ENCODE assay signal across 9 cellular contexts in the genomic region with DNA sequence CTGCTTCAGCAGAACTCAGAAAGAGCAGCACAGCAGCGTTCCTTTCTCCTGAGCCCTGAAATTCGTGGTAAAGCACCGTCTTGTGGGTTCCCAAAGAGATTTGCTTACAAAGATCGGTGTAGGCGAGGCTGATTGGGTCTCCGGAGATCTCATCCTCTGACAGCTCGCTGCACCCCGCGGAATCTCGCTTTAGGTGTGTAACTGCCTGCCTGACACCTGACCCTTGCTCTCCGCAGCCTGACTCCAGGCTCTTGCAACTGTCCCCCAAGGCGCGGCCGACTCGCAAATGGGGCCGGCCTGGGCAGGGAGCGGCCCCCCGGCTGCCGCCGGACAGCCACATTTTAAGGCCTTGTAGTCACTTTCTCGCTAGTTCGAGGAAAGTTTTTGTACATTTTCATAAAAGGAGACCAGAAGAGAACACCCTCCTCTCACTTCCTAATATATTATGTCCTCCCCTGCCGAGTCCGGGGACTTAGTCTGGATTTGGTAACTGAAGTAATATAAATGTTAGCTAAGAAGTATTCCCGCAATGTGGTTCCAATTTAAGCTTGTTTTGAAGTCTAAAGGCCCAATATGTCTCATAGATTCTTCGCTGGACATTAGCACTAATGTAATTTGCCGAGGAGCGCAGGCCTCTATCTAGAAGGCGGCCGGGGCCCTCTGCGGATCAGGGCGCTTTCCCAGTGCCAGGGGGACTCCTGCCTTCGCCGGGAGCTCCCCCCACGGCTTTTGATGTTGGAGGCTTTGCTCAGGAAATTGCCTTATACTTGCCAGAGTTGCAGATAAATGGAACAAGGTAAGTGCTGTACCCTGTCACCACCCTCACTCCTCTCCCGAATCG.
DNase-seq lines count a peak whose midpoint lies in the region; ATAC-seq and TF ChIP-seq lines count a peak whose summit lies in the region.
"Had no signal": no experiment of that assay in that cellular context is flagged by ENCODE, and none has a peak within 500 bp of the region (broad histone marks: within the 10 kb centered on the region; RNA-seq: fewer than 3 reads in every experiment).

No MANE protein-coding gene starts in this region.

- peak overlapping the region; percentile 83 for H3K4me2 ChIP-seq in osteoblast (ENCODE audit: insufficient read depth, low read length)

- ATAC-seq in heart right ventricle (peak in 4 of 8 donors; percentile 9 to 39 (median 16)), HG03439 (IDR thresholded peaks at IDR 0.05; ENCODE audit: unreplicated experiment) (no peak), GM19395 (IDR thresholded peaks at IDR 0.05; ENCODE audit: unreplicated experiment) (no peak)

- peak overlapping the region; percentile 93 for H2AFZ ChIP-seq in osteoblast (ENCODE audit: low read length)

- no peaks in the 10 kb centered on the region for H3K79me2 ChIP-seq in osteoblast (ENCODE audit: insufficient read depth, low read length)

- peak; percentile 12 for DNase-seq in stimulated activated CD4-positive, alpha-beta T cell treated with anti-CD3 and anti-CD28 coated beads, Interleukin-15, amount 100 ng/mL, for 24 hours
- DNase-seq in stimulated activated CD4-positive, alpha-beta T cell treated with anti-CD3 and anti-CD28 coated beads, Interleukin-12 subunit alpha, Interleukin-12 subunit beta, amount 100 ng/mL, for 4 hours: no peak
- DNase-seq in heart right ventricle (peak in 1 of 2 donors; percentile 6), osteoblast (ENCODE audit: insufficient read length, low spot score, missing footprints) (peak; percentile 36), AML-193 (lab: John Stamatoyannopoulos, UW) (no peak), NCI-H1436 (lab: John Stamatoyannopoulos, UW) (no peak)

- intact Hi-C loops in heart right ventricle (cut with DNase I): loop anchor here in 1 of 10 donors (10.0 kb wide), 1 partner anchor 105 kb away; no protein-coding TSS in a partner anchor

- H3K27ac ChIP-seq in heart right ventricle: peak overlapping the region in 4 of 10 donors; percentile 37 to 47 (median 41)
- H3K27ac ChIP-seq in osteoblast (ENCODE audit: low read depth, low read length): no peak overlapping the region
- H3K27ac ChIP-seq: SJSA1 had no signal

- H3K36me3 ChIP-seq in heart right ventricle: no peaks in the 10 kb centered on the region
- H3K36me3 ChIP-seq in osteoblast (ENCODE audit: insufficient read depth, low read length): no peaks in the 10 kb centered on the region
- H3K36me3 ChIP-seq: SJSA1 had no signal

- H3K9me3 ChIP-seq in heart right ventricle: no peaks in the 10 kb centered on the region
- H3K9me3 ChIP-seq in osteoblast (ENCODE audit: low read depth, low read length): no peaks in the 10 kb centered on the region
- H3K9me3 ChIP-seq: SJSA1 had no signal

- H3K4me3 ChIP-seq in heart right ventricle: peak overlapping the region in 9 of 10 donors; percentile 19 to 48 (median 27)
- peak overlapping the region; percentile 68 for H3K4me3 ChIP-seq in osteoblast (ENCODE audit: insufficient read depth, low read length)
- H3K4me3 ChIP-seq: SJSA1 had no signal

- H3K27me3 ChIP-seq in heart right ventricle (peaks cover 0 to 69% (median 51%) of the 10 kb centered on the region in 7 donors), osteoblast (ENCODE audit: insufficient read depth, low read length) (peaks cover 10% of the 10 kb centered on the region)
- H3K27me3 ChIP-seq: SJSA1 had no signal

- no peaks in the 10 kb centered on the region for H4K20me1 ChIP-seq in osteoblast (ENCODE audit: insufficient read depth, low read length)

- TF ChIP-seq CTCF in heart right ventricle (IDR thresholded peaks at IDR 0.05) (no peak), osteoblast (IDR thresholded peaks at IDR 0.05; ENCODE audit: extremely low read depth, low read depth, low read length) (no peak)

- 35 to 36% methylated on average over 37 of the region's 37 CpGs for WGBS in heart right ventricle, 2 donors

- H3K4me1 ChIP-seq in heart right ventricle (peaks cover 0 to 16% (median 8%) of the 10 kb centered on the region in 9 donors), osteoblast (ENCODE audit: insufficient read depth, low read length) (peaks cover 5% of the 10 kb centered on the region)
- H3K4me1 ChIP-seq: SJSA1 had no signal

Comparison
In these comparisons a context has a peak if more than half of its experiments do, and no peak if none do; other contexts are left out.
1. DNase-seq: peak in stimulated activated CD4-positive, alpha-beta T cell treated with anti-CD3 and anti-CD28 coated beads, Interleukin-15, amount 100 ng/mL, for 24 hours (single experiment) and osteoblast (single experiment); none in stimulated activated CD4-positive, alpha-beta T cell treated with anti-CD3 and anti-CD28 coated beads, Interleukin-12 subunit alpha, Interleukin-12 subunit beta, amount 100 ng/mL, for 4 hours (single experiment), AML-193 (0 of 2) and NCI-H1436 (single experiment).